Comparison of ENCODE assay signal across 24 cellular contexts in genomic region chr5:37054391-37054790, GRCh38.
DNase-seq lines count a peak whose midpoint lies in the region; ATAC-seq and TF ChIP-seq lines count a peak whose summit lies in the region.
"Had no signal": no experiment of that assay in that cellular context is flagged by ENCODE, and none has a peak within 500 bp of the region (broad histone marks: within the 10 kb centered on the region; RNA-seq: fewer than 3 reads in every experiment).

No MANE protein-coding gene starts in this region.

- no peaks in the 10 kb centered on the region for H3K9me3 Mint-ChIP-seq in natural killer cell
- H3K9me3 Mint-ChIP-seq in effector memory CD8-positive, alpha-beta T cell, result no peaks in the 10 kb centered on the region
- H3K9me3 Mint-ChIP-seq: activated CD4-positive, alpha-beta T cell treated with anti-CD3 and anti-CD28 coated beads, Interleukin-2, amount 10 ng/mL, durations not matched to agents 7 days and 5 days; IgD-negative memory B cell; stimulated activated naive CD8-positive, alpha-beta T cell treated with anti-CD3 and anti-CD28 coated beads, Interleukin-15, Interleukin-2, amounts not matched to agents 100 ng/mL and 50 ng/mL, for 24 hours; T-helper 2 cell treated with Interferon-gamma antibody and Interleukin-4, amounts not matched to agents 5 μg/mL and 100 μg/mL, for 36 hours had no signal

- peaks cover 0 to 4% of the 10 kb centered on the region in 2 donors for H3K4me1 Mint-ChIP-seq in natural killer cell
- no peaks in the 10 kb centered on the region for H3K4me1 Mint-ChIP-seq in effector memory CD8-positive, alpha-beta T cell (ENCODE audit: low read depth in 2 of 2)
- H3K4me1 Mint-ChIP-seq: IgD-negative memory B cell had no signal

- H3K27me3 ChIP-seq in HUES48 (ENCODE audit: control insufficient read depth, insufficient read depth, low read length), result no peaks in the 10 kb centered on the region
- no peaks in the 10 kb centered on the region for H3K27me3 ChIP-seq in stomach
- H3K27me3 ChIP-seq: BLaER1, hepatocyte, right atrium auricular region, upper lobe of left lung had no signal

- peak overlapping the region; percentile 20 for H3K27ac ChIP-seq in HUES48 (ENCODE audit: low read depth, low read length)
- no peak overlapping the region for H3K27ac ChIP-seq in stomach
- H3K27ac ChIP-seq: A549, BLaER1, epithelial cell of prostate, hepatocyte, right atrium auricular region, SK-N-MC, upper lobe of left lung, WERI-Rb-1 had no signal

- peak; percentile 59 for DNase-seq in Ammon's horn (ENCODE audit: low spot score)
- peak; percentile 35 to 49 for DNase-seq in dermis microvascular lymphatic vessel endothelial cell (ENCODE audit: low read depth in 2 of 2)
- no peak for DNase-seq in natural killer cell
- DNase-seq in NCI-H526 treated with DMSO at 0.1 percent for 48 hours (lab: John Stamatoyannopoulos, UW), result no peak
- DNase-seq in effector memory CD8-positive, alpha-beta T cell, result no peak
- DNase-seq in stomach, result no peak
- DNase-seq: activated CD4-positive, alpha-beta T cell treated with anti-CD3 and anti-CD28 coated beads, Interleukin-2, amount 10 ng/mL, durations not matched to agents 7 days and 5 days; activated CD8-positive, alpha-beta memory T cell treated with anti-CD3 and anti-CD28 coated beads, Interleukin-2, amount 10 ng/mL, durations not matched to agents 7 days and 5 days; dermis blood vessel endothelial cell; NCI-H2107; stimulated activated CD4-positive, alpha-beta T cell treated with anti-CD3 and anti-CD28 coated beads, Interleukin-4, amount 100 ng/mL, for 24 hours; upper lobe of left lung; WERI-Rb-1 had no signal

- TF ChIP-seq EP300 in stomach (IDR thresholded peaks at IDR 0.05), result no peak

- H3K9me3 ChIP-seq in HUES48 (ENCODE audit: control insufficient read depth, insufficient read depth, low read length) (no peaks in the 10 kb centered on the region), stomach (no peaks in the 10 kb centered on the region)
- H3K9me3 ChIP-seq: A549, BLaER1, right atrium auricular region, upper lobe of left lung had no signal

- intact Hi-C loops in natural killer cell (cut with micrococcal nuclease) (no loop called here), stomach (cut with DNase I; ENCODE audit: low total_unique reads) (no loop called here)

- ATAC-seq in natural killer cell, result no peak
- no peak for ATAC-seq in HG02678 (IDR thresholded peaks at IDR 0.05; ENCODE audit: unreplicated experiment)
- no peak for ATAC-seq in effector memory CD8-positive, alpha-beta T cell (replicated peaks)
- ATAC-seq: A549; activated CD8-positive, alpha-beta memory T cell treated with anti-CD3 and anti-CD28 coated beads, Interleukin-2, amount 10 ng/mL, durations not matched to agents 7 days and 5 days had no signal

- no peaks in the 10 kb centered on the region for H3K27me3 Mint-ChIP-seq in natural killer cell (ENCODE audit: low read depth in 2 of 2)
- no peaks in the 10 kb centered on the region for H3K27me3 Mint-ChIP-seq in effector memory CD8-positive, alpha-beta T cell
- H3K27me3 Mint-ChIP-seq: activated CD4-positive, alpha-beta T cell treated with anti-CD3 and anti-CD28 coated beads, Interleukin-2, amount 10 ng/mL, durations not matched to agents 7 days and 5 days; activated CD8-positive, alpha-beta memory T cell treated with anti-CD3 and anti-CD28 coated beads, Interleukin-2, amount 10 ng/mL, durations not matched to agents 7 days and 5 days; IgD-negative memory B cell; stimulated activated naive CD8-positive, alpha-beta T cell treated with anti-CD3 and anti-CD28 coated beads, Interleukin-15, Interleukin-2, amounts not matched to agents 100 ng/mL and 50 ng/mL, for 24 hours had no signal

- H3K4me1 ChIP-seq in HUES48 (ENCODE audit: control insufficient read depth, insufficient read depth, low read length), result peaks cover 4% of the 10 kb centered on the region; the same call in 1 of the 2 replicates
- H3K4me1 ChIP-seq in stomach, result no peaks in the 10 kb centered on the region
- H3K4me1 ChIP-seq: A549, BLaER1, right atrium auricular region, upper lobe of left lung had no signal

- no peak overlapping the region for H3K4me3 Mint-ChIP-seq in natural killer cell
- no peak overlapping the region for H3K4me3 Mint-ChIP-seq in effector memory CD8-positive, alpha-beta T cell
- H3K4me3 Mint-ChIP-seq: activated CD4-positive, alpha-beta T cell treated with anti-CD3 and anti-CD28 coated beads, Interleukin-2, amount 10 ng/mL, durations not matched to agents 7 days and 5 days; activated CD8-positive, alpha-beta memory T cell treated with anti-CD3 and anti-CD28 coated beads, Interleukin-2, amount 10 ng/mL, durations not matched to agents 7 days and 5 days; IgD-negative memory B cell; stimulated activated naive CD8-positive, alpha-beta T cell treated with anti-CD3 and anti-CD28 coated beads, Interleukin-15, Interleukin-2, amounts not matched to agents 100 ng/mL and 50 ng/mL, for 24 hours; T-helper 2 cell treated with Interferon-gamma antibody and Interleukin-4, amounts not matched to agents 5 μg/mL and 100 μg/mL, for 36 hours had no signal

- no peak overlapping the region for H3K4me3 ChIP-seq in HUES48 (ENCODE audit: low read depth, low read length)
- H3K4me3 ChIP-seq in stomach, result no peak overlapping the region
- H3K4me3 ChIP-seq: A549, BLaER1, hepatocyte, right atrium auricular region, SK-N-MC, upper lobe of left lung had no signal

- H3K36me3 ChIP-seq in HUES48 (ENCODE audit: control insufficient read depth, insufficient read depth, low read length) (peaks cover 71% of the 10 kb centered on the region), stomach (peaks cover 34 to 91% (median 86%) of the 10 kb centered on the region in 4 donors)

- no peak for TF ChIP-seq POLR2A in stomach (IDR thresholded peaks at IDR 0.05)

- H3K36me3 Mint-ChIP-seq in natural killer cell, result peaks cover 31% of the 10 kb centered on the region
- H3K36me3 Mint-ChIP-seq in effector memory CD8-positive, alpha-beta T cell (ENCODE audit: insufficient read depth), result peaks cover 85% of the 10 kb centered on the region

- H3K9ac ChIP-seq in HUES48 (ENCODE audit: low read depth, low read length), result no peak overlapping the region
- H3K9ac ChIP-seq: BLaER1 had no signal

- peak overlapping the region; percentile 0 to 4 for H3K27ac Mint-ChIP-seq in natural killer cell
- H3K27ac Mint-ChIP-seq in effector memory CD8-positive, alpha-beta T cell, result peak overlapping the region in 1 of 2 donors; percentile 11
- H3K27ac Mint-ChIP-seq: activated CD4-positive, alpha-beta T cell treated with anti-CD3 and anti-CD28 coated beads, Interleukin-2, amount 10 ng/mL, durations not matched to agents 7 days and 5 days; activated CD8-positive, alpha-beta memory T cell treated with anti-CD3 and anti-CD28 coated beads, Interleukin-2, amount 10 ng/mL, durations not matched to agents 7 days and 5 days; T-helper 2 cell treated with Interferon-gamma antibody and Interleukin-4, amounts not matched to agents 5 μg/mL and 100 μg/mL, for 36 hours had no signal

- 75 to 90% (median 82%) methylated on average over 2 of the region's 2 CpGs for WGBS in stomach, 5 donors

- TF ChIP-seq CTCF in natural killer cell (IDR thresholded peaks at IDR 0.05) (no peak), stomach (IDR thresholded peaks at IDR 0.05) (no peak)

Comparison
In these comparisons a context has a peak if more than half of its experiments do, and no peak if none do; other contexts are left out.
1. DNase-seq: peak in Ammon's horn (single experiment) and dermis microvascular lymphatic vessel endothelial cell (2 of 2); none in natural killer cell (single experiment), NCI-H526 treated with DMSO at 0.1 percent for 48 hours (single experiment), effector memory CD8-positive, alpha-beta T cell (0 of 3) and stomach (single experiment).